ENCODE assay signal across 9 cellular contexts in genomic region chr10:8049874-8050560, GRCh38. TPM values are rescaled to one million over a fixed set of nuclear protein-coding genes. Genes with fewer than 3 reads are reported as not detected.
DNase-seq lines count a peak whose midpoint lies in the region; ATAC-seq, FAIRE-seq and TF ChIP-seq lines count a peak whose summit lies in the region.
"Had no signal": no experiment of that assay in that cellular context is flagged by ENCODE, and none has a peak within 500 bp of the region (broad histone marks: within the 10 kb centered on the region; RNA-seq: fewer than 3 reads in every experiment).

No MANE protein-coding gene starts in this region.

- POLR2A ChIA-PET in SK-N-SH (lab: Yijun Ruan, JAX) = interaction anchor here (0.6 to 3.9 kb wide), 4 partner anchors 10 to 1187 kb away, joined by 3 to 33 read pairs (median 3); no protein-coding TSS in a partner anchor

- peaks cover 55% of the 10 kb centered on the region for H3K4me1 Mint-ChIP-seq in activated T-cell treated with anti-CD3 and anti-CD28 coated beads, Interleukin-2, amount 50 U/mL, for 4 hours (ENCODE audit: low read depth)
- H3K4me1 Mint-ChIP-seq in stimulated activated naive B cell treated with anti-CD40 and anti-IgM and Interleukin-4, amounts not matched to agents 10 μg/mL and 1 μg/mL and 100 μg/mL, for 72 hours = peaks cover 49 to 78% of the 10 kb centered on the region in 2 donors

- no peaks in the 10 kb centered on the region for H3K9me2 ChIP-seq in SK-N-SH

- H3K4me3 Mint-ChIP-seq in activated T-cell treated with anti-CD3 and anti-CD28 coated beads, Interleukin-2, amount 50 U/mL, for 4 hours = peak overlapping the region; percentile 61
- H3K4me3 Mint-ChIP-seq in stimulated activated naive B cell treated with anti-CD40 and anti-IgM and Interleukin-4, amounts not matched to agents 10 μg/mL and 1 μg/mL and 100 μg/mL, for 72 hours = peak overlapping the region; percentile 64 to 74

- H3K79me2 ChIP-seq in SK-N-SH (ENCODE audit: insufficient read depth) = peaks cover 87% of the 10 kb centered on the region
- H3K79me2 ChIP-seq in keratinocyte (ENCODE audit: control insufficient read depth, insufficient read depth, low read length) = peaks cover 5% of the 10 kb centered on the region

- no peaks in the 10 kb centered on the region for H3K9me1 ChIP-seq in keratinocyte (ENCODE audit: control insufficient read depth, extremely low read depth, insufficient read depth, low read length)

- 2% methylated on average over 27 of the region's 68 CpGs for WGBS in SK-N-SH (ENCODE audit: low lambda C conversion rate)

- H3K4me2 ChIP-seq in SK-N-SH = peak overlapping the region; percentile 98
- peak overlapping the region; percentile 87 for H3K4me2 ChIP-seq in keratinocyte (ENCODE audit: control insufficient read depth, extremely low read depth, insufficient read depth, low read depth, low read length)

- H3K4me3 ChIP-seq in SK-N-SH (ENCODE audit: low read depth in 2 of 2, low read length in 1 of 2) = peak overlapping the region; percentile 86 to 92
- H3K4me3 ChIP-seq in keratinocyte (ENCODE audit: control insufficient read depth in 2 of 3, extremely low read depth in 1 of 3, insufficient read depth in 2 of 3, low read depth in 1 of 3, low read length in 3 of 3) = peak overlapping the region; percentile 47 to 75 (median 72)

- H3K9me3 ChIP-seq in SK-N-SH (no peaks in the 10 kb centered on the region), keratinocyte (ENCODE audit: control insufficient read depth, low read depth, low read length) (no peaks in the 10 kb centered on the region)

- peaks cover 11% of the 10 kb centered on the region for H3F3A ChIP-seq in SK-N-SH (replicated peaks; ENCODE audit: insufficient read depth)

- H3K36me3 Mint-ChIP-seq in activated T-cell treated with anti-CD3 and anti-CD28 coated beads, Interleukin-2, amount 50 U/mL, for 4 hours (ENCODE audit: insufficient read depth) = no peaks in the 10 kb centered on the region
- H3K36me3 Mint-ChIP-seq in stimulated activated naive B cell treated with anti-CD40 and anti-IgM and Interleukin-4, amounts not matched to agents 10 μg/mL and 1 μg/mL and 100 μg/mL, for 72 hours = peaks cover 3 to 4% of the 10 kb centered on the region in 2 donors

- no peak for FAIRE-seq in keratinocyte (lab: Jason Lieb, UNC)

- peaks cover 61% of the 10 kb centered on the region for H3K27me3 Mint-ChIP-seq in activated T-cell treated with anti-CD3 and anti-CD28 coated beads, Interleukin-2, amount 50 U/mL, for 4 hours (ENCODE audit: low read depth)
- peaks cover 70 to 94% of the 10 kb centered on the region in 2 donors for H3K27me3 Mint-ChIP-seq in stimulated activated naive B cell treated with anti-CD40 and anti-IgM and Interleukin-4, amounts not matched to agents 10 μg/mL and 1 μg/mL and 100 μg/mL, for 72 hours

- H3K27ac Mint-ChIP-seq in stimulated activated naive B cell treated with anti-CD40 and anti-IgM and Interleukin-4, amounts not matched to agents 10 μg/mL and 1 μg/mL and 100 μg/mL, for 72 hours = no peak overlapping the region

- H2AFZ ChIP-seq in SK-N-SH (ENCODE audit: low read depth) = no peak overlapping the region
- H2AFZ ChIP-seq in keratinocyte (ENCODE audit: control insufficient read depth, low read length) = peak overlapping the region; percentile 91

- CTCF ChIA-PET in SK-N-SH (lab: Yijun Ruan, JAX) = interaction anchor here (0.6 to 4.5 kb wide), 6 partner anchors 10 to 1253 kb away, joined by 4 to 15 read pairs (median 5); no protein-coding TSS in a partner anchor

- H3K27me3 ChIP-seq in SK-N-SH (ENCODE audit: insufficient read depth) = no peaks in the 10 kb centered on the region
- peaks cover 22% of the 10 kb centered on the region for H3K27me3 ChIP-seq in keratinocyte (ENCODE audit: control insufficient read depth, extremely low read depth, insufficient read depth, low read length)

- no peaks in the 10 kb centered on the region for H3K9me3 Mint-ChIP-seq in activated T-cell treated with anti-CD3 and anti-CD28 coated beads, Interleukin-2, amount 50 U/mL, for 4 hours
- no peaks in the 10 kb centered on the region for H3K9me3 Mint-ChIP-seq in stimulated activated naive B cell treated with anti-CD40 and anti-IgM and Interleukin-4, amounts not matched to agents 10 μg/mL and 1 μg/mL and 100 μg/mL, for 72 hours

- DNase-seq in SK-N-SH = no peak
- DNase-seq in activated T-cell treated with anti-CD3 and anti-CD28 coated beads, Interleukin-2, amount 50 U/mL, for 4 hours = no peak
- no peak for DNase-seq in keratinocyte (ENCODE audit: low read depth, low spot score)
- DNase-seq in stimulated activated naive B cell treated with anti-CD40 and anti-IgM and Interleukin-4, amounts not matched to agents 10 μg/mL and 1 μg/mL and 100 μg/mL, for 72 hours = no peak
- DNase-seq in NCI-H187 (lab: John Stamatoyannopoulos, UW) = no peak
- DNase-seq in DMS153 treated with DMSO at 0.1 percent for 48 hours (lab: John Stamatoyannopoulos, UW; ENCODE audit: unreplicated experiment) = no peak

- peak overlapping the region; percentile 96 for H3K9ac ChIP-seq in SK-N-SH
- peak overlapping the region; percentile 56 for H3K9ac ChIP-seq in keratinocyte (ENCODE audit: control insufficient read depth, extremely low read depth, insufficient read depth, low read length)

- no peak for TF ChIP-seq RAD21 in SK-N-SH (IDR thresholded peaks at IDR 0.05; ENCODE audit: low read length)

- no peak for ATAC-seq in SK-N-SH treated with all-trans-retinoic acid at 6 μM for 48 hours
- ATAC-seq in activated T-cell treated with anti-CD3 and anti-CD28 coated beads, Interleukin-2, amount 50 U/mL, for 4 hours = no peak
- no peak for ATAC-seq in stimulated activated naive B cell treated with anti-CD40 and anti-IgM and Interleukin-4, amounts not matched to agents 10 μg/mL and 1 μg/mL and 100 μg/mL, for 72 hours (replicated peaks)
- no peak for ATAC-seq in GM19023 (IDR thresholded peaks at IDR 0.05; ENCODE audit: unreplicated experiment)

- no peaks in the 10 kb centered on the region for H3K36me3 ChIP-seq in SK-N-SH (replicated peaks in 1 of 2; ENCODE audit: control insufficient read depth in 1 of 2, insufficient read depth in 2 of 2, low read length in 1 of 2)
- no peaks in the 10 kb centered on the region for H3K36me3 ChIP-seq in keratinocyte (ENCODE audit: control insufficient read depth in 2 of 2, extremely low read depth in 1 of 2, insufficient read depth in 2 of 2, low read length in 2 of 2)

- H3K4me1 ChIP-seq in SK-N-SH (ENCODE audit: control insufficient read depth in 1 of 2, insufficient read depth in 2 of 2, low read depth in 1 of 2, low read length in 1 of 2) (peaks cover 8 to 18% of the 10 kb centered on the region in 2 experiments; a peak in 2 of 4 replicates), keratinocyte (ENCODE audit: control insufficient read depth, extremely low read depth, insufficient read depth, low read length) (no peaks in the 10 kb centered on the region)

- TF ChIP-seq CTCF in SK-N-SH (IDR thresholded peaks at IDR 0.05) (no peak), keratinocyte (optimal IDR thresholded peaks at IDR 0.05 in 1 of 3, IDR thresholded peaks at IDR 0.05 in 1 of 3, conservative IDR thresholded peaks at IDR 0.05 in 1 of 3; ENCODE audit: extremely low read depth in 1 of 3, insufficient read depth in 2 of 3, low read length in 3 of 3) (no peak)

- TF ChIP-seq EP300 in SK-N-SH (IDR thresholded peaks at IDR 0.05; ENCODE audit: borderline replicate concordance in 1 of 2, low read depth in 1 of 2, low read length in 1 of 2) = 0 out of 4 replicates have a peak, but pooled peaks of 1 of the 2 experiments have one; percentile 3

- H4K20me1 ChIP-seq in SK-N-SH (ENCODE audit: insufficient read depth) = peaks cover 3% of the 10 kb centered on the region
- H4K20me1 ChIP-seq in keratinocyte (ENCODE audit: control insufficient read depth, extremely low read depth, insufficient read depth, low read length) = no peaks in the 10 kb centered on the region

- H3K27ac ChIP-seq in SK-N-SH (ENCODE audit: low read depth in 2 of 2, low read length in 1 of 2) (peak overlapping the region; percentile 96 to 98), keratinocyte (ENCODE audit: control insufficient read depth, insufficient read depth, low read length) (no peak overlapping the region)
- H3K27ac ChIP-seq: C4-2B had no signal

- dilution Hi-C loops in keratinocyte (cut with MboI; ENCODE audit: extremely low pct_ligation_motif_present, low sequenced_read_pairs) = no loop called here

TF ChIP-seq in SK-N-SH treated with all-trans-retinoic acid at 6 μM for 48 hours, 23 proteins besides CTCF, POLR2A, EP300 and RAD21 (continues in another document):
- TF ChIP-seq CSRNP3 (CRISPR knock-in tag; IDR thresholded peaks at IDR 0.05) (no peak), RARB (CRISPR knock-in tag; IDR thresholded peaks at IDR 0.05) (no peak), SNAI2 (CRISPR knock-in tag; IDR thresholded peaks at IDR 0.05) (no peak)

RNA-seq across cellular contexts. Expression of gene GATA3, which starts 4.5 kb away (rescaled TPM):
- polyA plus RNA-seq in SK-N-SH (2012; rRNA removed) (5.1 and 14.3 TPM in 2 replicates), keratinocyte (1.7 to 7.7 TPM (median 4.0 TPM) in 3 replicates)
- polyA plus RNA-seq in SK-N-SH (2012; cell fraction: cytosol; rRNA removed) = 13.1 and 16.2 TPM in 2 replicates
- polyA plus RNA-seq in SK-N-SH (2012; cell fraction: nucleus; rRNA removed) = 24.8 and 29.4 TPM in 2 replicates
- 10 to 100 TPM; 28.1 to 71.9 (median 42.1) TPM for total RNA-seq in activated T-cell treated with anti-CD3 and anti-CD28 coated beads, Interleukin-2, amount 50 U/mL, for 4 hours
- polyA plus RNA-seq in keratinocyte (2011; ENCODE audit: low read depth) = 13.3 TPM
- polyA plus RNA-seq in keratinocyte (2011; cell fraction: cytosol; rRNA removed) = 4.7 and 5.3 TPM in 2 replicates
- polyA plus RNA-seq in keratinocyte (2011; cell fraction: nucleus; rRNA removed) = 15.8 and 15.9 TPM in 2 replicates
- polyA plus RNA-seq in keratinocyte (2012; ENCODE audit: low replicate concordance) = 20.8 and 33.0 TPM in 2 replicates
- 1.0 to 7.4 TPM (median 1.9 TPM) in 3 replicates for polyA minus RNA-seq in keratinocyte
- polyA minus RNA-seq in keratinocyte (2011; cell fraction: cytosol; rRNA and poly(A)+ RNA removed) = 4.4 TPM
- polyA minus RNA-seq in keratinocyte (2011; cell fraction: nucleus; rRNA and poly(A)+ RNA removed) = 5.5 and 5.8 TPM in 2 replicates
